Comparison of ENCODE assay signal across 10 cellular contexts in genomic region chr2:20596973-20597867, GRCh38. TPM values are rescaled to one million over a fixed set of nuclear protein-coding genes. Genes with fewer than 3 reads are reported as not detected.
DNase-seq lines count a peak whose midpoint lies in the region; ATAC-seq and TF ChIP-seq lines count a peak whose summit lies in the region.
"Had no signal": no experiment of that assay in that cellular context is flagged by ENCODE, and none has a peak within 500 bp of the region (broad histone marks: within the 10 kb centered on the region; RNA-seq: fewer than 3 reads in every experiment).

No MANE protein-coding gene starts in this region.

- H3K27me3 Mint-ChIP-seq in natural killer cell (ENCODE audit: low read depth in 2 of 2): no peaks in the 10 kb centered on the region
- H3K27me3 Mint-ChIP-seq: activated naive CD8-positive, alpha-beta T cell had no signal

- no peak for ATAC-seq in natural killer cell

- no peaks in the 10 kb centered on the region for H3K9me3 ChIP-seq in esophagus muscularis mucosa

- no peaks in the 10 kb centered on the region for H3K36me3 Mint-ChIP-seq in natural killer cell

- TF ChIP-seq CTCF in esophagus muscularis mucosa (IDR thresholded peaks at IDR 0.05) (no peak), natural killer cell (IDR thresholded peaks at IDR 0.05) (no peak), GM13976 (IDR thresholded peaks at IDR 0.05; ENCODE audit: borderline replicate concordance, control extremely low read depth, extremely low read depth, insufficient read depth, missing control alignments) (no peak)

- H3K27ac Mint-ChIP-seq in natural killer cell: peak overlapping the region; percentile 94 to 98
- H3K27ac Mint-ChIP-seq: activated naive CD8-positive, alpha-beta T cell had no signal

- H3K36me3 ChIP-seq in esophagus muscularis mucosa: peaks cover 0 to 6% (median 1%) of the 10 kb centered on the region in 4 donors

- H3K27ac ChIP-seq in esophagus muscularis mucosa (replicated peaks in 1 of 4): peak overlapping the region; percentile 73 to 76 (median 74)

- no peaks in the 10 kb centered on the region for H3K27me3 ChIP-seq in esophagus muscularis mucosa

- intact Hi-C loops in esophagus muscularis mucosa (cut with DNase I): no loop called here
- intact Hi-C loops in natural killer cell (cut with micrococcal nuclease): no loop called here

- WGBS in esophagus muscularis mucosa: 59% methylated on average over 9 of the region's 9 CpGs

- TF ChIP-seq POLR2A in esophagus muscularis mucosa (IDR thresholded peaks at IDR 0.05; ENCODE audit: low read depth): no peak

- H3K4me3 Mint-ChIP-seq in natural killer cell: no peak overlapping the region
- H3K4me3 Mint-ChIP-seq: activated naive CD8-positive, alpha-beta T cell had no signal

- DNase-seq in activated effector memory CD4-positive, alpha-beta T cell treated with anti-CD3 and anti-CD28 coated beads, Interleukin-2, amount 50 U/mL, for 16 hours: peak; percentile 30
- DNase-seq in activated effector memory CD4-positive, alpha-beta T cell treated with Interleukin-2 at 50 U/mL for 16 hours: no peak
- DNase-seq in esophagus muscularis mucosa (ENCODE audit: extremely low spot score) (no peak), natural killer cell (no peak), ureter (ENCODE audit: low spot score) (peak; percentile 79), GM13976 (ENCODE audit: low spot score) (no peak), GM03348 (ENCODE audit: low spot score) (no peak)
- DNase-seq in activated CD4-positive, CD25-positive, alpha-beta regulatory T cell (lab: John Stamatoyannopoulos, UW): no peak
- DNase-seq: RPMI8226 had no signal

- TF ChIP-seq EP300 in esophagus muscularis mucosa (IDR thresholded peaks at IDR 0.05): peak; percentile 32

- H3K4me1 ChIP-seq in esophagus muscularis mucosa: peaks cover 68 to 88% (median 83%) of the 10 kb centered on the region in 4 donors

- no peaks in the 10 kb centered on the region for H3K9me3 Mint-ChIP-seq in natural killer cell

- H3K4me1 Mint-ChIP-seq in natural killer cell: peaks cover 27 to 28% of the 10 kb centered on the region in 2 donors

- in situ Hi-C loops in GM13976 (cut with MboI; ENCODE audit: low sequenced_read_pairs, unreplicated experiment): no loop called here

- H3K4me3 ChIP-seq in esophagus muscularis mucosa: no peak overlapping the region

RNA-seq across cellular contexts. Expression of gene HS1BP3, which starts 53.7 kb away (rescaled TPM):
- 10 to 100 TPM; 42.6 to 95.6 (median 60.0) TPM for total RNA-seq in esophagus muscularis mucosa
- total RNA-seq in natural killer cell: 10 to 100 TPM; 17.4 to 25.7 (median 22.8) TPM
- 37.9 TPM for total RNA-seq in ureter

Comparison
In these comparisons a context has a peak if more than half of its experiments do, and no peak if none do; other contexts are left out.
1. DNase-seq: peak in activated effector memory CD4-positive, alpha-beta T cell treated with anti-CD3 and anti-CD28 coated beads, Interleukin-2, amount 50 U/mL, for 16 hours (single experiment) and ureter (single experiment); none in activated effector memory CD4-positive, alpha-beta T cell treated with Interleukin-2 at 50 U/mL for 16 hours (single experiment), esophagus muscularis mucosa (single experiment), natural killer cell (single experiment), activated CD4-positive, CD25-positive, alpha-beta regulatory T cell (0 of 4), GM13976 (single experiment) and GM03348 (single experiment).